In genomic region chr2:191051825-191052778, GRCh38 we compare ENCODE assay signal across 8 cellular contexts. TPM values are rescaled to one million over a fixed set of nuclear protein-coding genes. Genes with fewer than 3 reads are reported as not detected.
DNase-seq lines count a peak whose midpoint lies in the region; ATAC-seq and TF ChIP-seq lines count a peak whose summit lies in the region.

No MANE protein-coding gene starts in this region.

- H3K4me3 ChIP-seq in fibroblast of villous mesenchyme (ENCODE audit: low read depth, low read length) (no peak overlapping the region), prostate gland (no peak overlapping the region)

- peaks cover 10% of the 10 kb centered on the region for H3K36me3 Mint-ChIP-seq in T-cell

- no peak overlapping the region for H3K4me3 Mint-ChIP-seq in T-cell

- no peaks in the 10 kb centered on the region for H3K9me3 Mint-ChIP-seq in T-cell

- POLR2A ChIA-PET in T-cell (lab: Charles Lee) = interaction anchor here (0.6 to 2.1 kb wide), 15 partner anchors 8 to 170 kb away, joined by 3 to 16 read pairs (median 4); partner anchors contain the start of gene STAT4 (in 1 of the 2)

- H3K27me3 Mint-ChIP-seq in T-cell = no peaks in the 10 kb centered on the region

- H3K27ac Mint-ChIP-seq in T-cell = no peak overlapping the region

- ATAC-seq in GM21447 (IDR thresholded peaks at IDR 0.05; ENCODE audit: unreplicated experiment) = peak; percentile 53
- ATAC-seq in T-cell (replicated peaks in 1 of 4) = peak; percentile 58 to 74 (median 68)

- TF ChIP-seq CTCF in fibroblast of villous mesenchyme (IDR thresholded peaks at IDR 0.05; ENCODE audit: insufficient read depth, low read depth, low read length) (peak; percentile 62), prostate gland (IDR thresholded peaks at IDR 0.05) (peak in 3 of 4 experiments; percentile 48 to 66 (median 64))

- H3K4me1 ChIP-seq in prostate gland (replicated peaks) = no peaks in the 10 kb centered on the region

- intact Hi-C loops in prostate gland (cut with DNase I) = loop anchor here (5.0 to 10.0 kb wide), 2 partner anchors 100 to 473 kb away; partner anchors contain the start of gene STAT4

- CTCF ChIA-PET in T-cell (lab: Charles Lee) = interaction anchor here (0.5 to 8.1 kb wide), 62 partner anchors 10 to 1110 kb away, joined by 3 to 322 read pairs (median 5); partner anchors contain the start of gene STAT4 (in 2 of the 2)

- H3K9me3 ChIP-seq in prostate gland = no peaks in the 10 kb centered on the region

- 25% methylated on average over 10 of the region's 10 CpGs for WGBS in prostate gland

- H3K4me1 Mint-ChIP-seq in T-cell = peaks cover 23 to 26% (median 24%) of the 10 kb centered on the region in 3 donors

- DNase-seq in DMS 273 treated with DMSO at 0.1 percent for 48 hours (lab: John Stamatoyannopoulos, UW) (peak; percentile 1), NCI-H1105 (lab: John Stamatoyannopoulos, UW) (peak; percentile 6), T-cell (peak in 5 of 34 experiments; percentile 5 to 30 (median 23)), fibroblast of villous mesenchyme (ENCODE audit: low read depth) (peak; percentile 80), prostate gland (ENCODE audit: low spot score) (peak; percentile 11)
- no peak for DNase-seq in activated effector memory CD4-positive, alpha-beta T cell treated with Interleukin-2 at 50 U/mL for 16 hours
- DNase-seq in stimulated activated CD8-positive, alpha-beta memory T cell treated with anti-CD3 and anti-CD28 coated beads, Interleukin-4, amount 100 ng/mL, for 48 hours = no peak

- no peaks in the 10 kb centered on the region for H3K27me3 ChIP-seq in prostate gland (replicated peaks; ENCODE audit: insufficient read depth)

- TF ChIP-seq POLR2A in prostate gland (IDR thresholded peaks at IDR 0.05) = no peak

- H3K27ac ChIP-seq in prostate gland = no peak overlapping the region

- no peaks in the 10 kb centered on the region for H3K36me3 ChIP-seq in prostate gland

RNA-seq across cellular contexts. Expression of gene STAT1, which starts 38.1 kb away (rescaled TPM):
- total RNA-seq in T-cell (100 to 1,000 TPM in 3 of 5 donors, 10 to 100 TPM in 2; 77.6 to 229 (median 152) TPM), fibroblast of villous mesenchyme (116 and 132 TPM in 2 replicates), prostate gland (10 to 100 TPM; 53.3 to 64.1 TPM)

Comparison
In these comparisons a context has a peak if more than half of its experiments do, and no peak if none do; other contexts are left out.
1. DNase-seq: peak in DMS 273 treated with DMSO at 0.1 percent for 48 hours (single experiment), NCI-H1105 (single experiment), fibroblast of villous mesenchyme (single experiment) and prostate gland (single experiment); none in activated effector memory CD4-positive, alpha-beta T cell treated with Interleukin-2 at 50 U/mL for 16 hours (single experiment) and stimulated activated CD8-positive, alpha-beta memory T cell treated with anti-CD3 and anti-CD28 coated beads, Interleukin-4, amount 100 ng/mL, for 48 hours (single experiment).